8 cellular contexts compared by ENCODE assay signal in the genomic region with DNA sequence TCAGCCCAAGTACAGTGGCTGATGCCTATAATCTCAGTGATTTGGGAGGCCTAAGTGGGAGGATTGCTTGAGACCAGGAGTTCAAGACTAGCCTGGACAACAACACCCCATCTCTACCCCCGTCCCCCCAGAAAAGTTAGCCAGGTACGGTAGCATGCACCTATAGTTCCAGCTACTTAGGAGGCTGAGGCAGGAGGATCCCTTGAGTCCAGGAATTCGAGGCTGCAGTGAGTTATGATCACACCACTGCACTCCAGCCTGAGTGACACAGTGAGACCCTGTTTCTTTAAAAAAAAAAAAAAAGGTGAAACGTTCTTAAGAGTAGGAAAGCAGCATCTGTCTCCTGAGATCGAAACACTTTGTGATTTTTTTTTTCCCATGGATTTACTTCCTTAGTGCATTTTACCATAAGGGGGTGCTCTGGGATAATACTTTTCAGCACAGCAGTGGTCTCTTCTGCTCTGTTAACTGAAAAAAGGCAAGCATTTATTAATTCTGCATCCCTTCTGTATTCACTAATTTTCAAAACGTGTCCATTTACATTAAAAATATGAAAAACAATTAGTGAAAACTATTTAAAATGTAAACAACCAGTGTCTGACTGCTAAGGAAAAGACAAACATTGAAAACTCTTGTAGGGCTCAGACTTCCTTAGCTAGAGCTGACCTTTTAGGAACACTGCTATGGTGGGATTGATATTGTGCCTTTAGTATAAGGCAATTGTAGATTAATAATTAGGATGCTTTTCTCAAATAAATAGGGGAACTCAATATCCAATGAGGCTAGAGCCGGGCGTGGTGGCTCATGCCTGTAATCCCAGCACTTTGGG. TPM values are rescaled to one million over a fixed set of nuclear protein-coding genes. Genes with fewer than 3 reads are reported as not detected.
DNase-seq lines count a peak whose midpoint lies in the region; ATAC-seq and TF ChIP-seq lines count a peak whose summit lies in the region.

No MANE protein-coding gene starts in this region.

- 0 out of 2 replicates have a peak, but pooled peaks cover 13% of the 10 kb centered on the region for H3K27me3 ChIP-seq in GM23248 (replicated peaks; ENCODE audit: insufficient read depth)
- no peaks in the 10 kb centered on the region for H3K27me3 ChIP-seq in ovary

- H3K79me2 ChIP-seq in GM23248 (ENCODE audit: insufficient read depth): no peaks in the 10 kb centered on the region

- H3K9ac ChIP-seq in GM23248: no peak overlapping the region

- in situ Hi-C loops in GM23248 (cut with MboI): no loop called here

- 41 to 43% methylated on average over 8 of the region's 8 CpGs for WGBS in GM23248 (ENCODE audit: low coverage in 1 of 2, low lambda C conversion rate in 2 of 2, missing lambda C conversion rate in 2 of 2), 2 experiments
- 43 to 53% (median 44%) methylated on average over 8 of the region's 8 CpGs for WGBS in ovary, 3 donors

- ATAC-seq in GM19328 (IDR thresholded peaks at IDR 0.05; ENCODE audit: unreplicated experiment): no peak

- H4K20me1 ChIP-seq in GM23248 (ENCODE audit: insufficient read depth): no peaks in the 10 kb centered on the region

- H3K27ac ChIP-seq in GM23248: no peak overlapping the region
- no peak overlapping the region for H3K27ac ChIP-seq in ovary

- DNase-seq in GM23248 (peak; percentile 73), NCI-H446 (lab: John Stamatoyannopoulos, UW) (peak; percentile 12 to 62), epidermal melanocyte (ENCODE audit: insufficient read length, low spot score) (peak; percentile 32), ovary (no peak), SIG-M5 (lab: John Stamatoyannopoulos, UW) (no peak), MV-4-11 (lab: John Stamatoyannopoulos, UW) (no peak), AML-193 (lab: John Stamatoyannopoulos, UW) (no peak)

- H3K9me3 ChIP-seq in GM23248 (ENCODE audit: low read depth): no peaks in the 10 kb centered on the region
- no peaks in the 10 kb centered on the region for H3K9me3 ChIP-seq in ovary

- peak; percentile 34 to 65 (median 56) for TF ChIP-seq CTCF in ovary (IDR thresholded peaks at IDR 0.05)

- H3K4me2 ChIP-seq in GM23248 (ENCODE audit: unreplicated experiment): no peak overlapping the region

- intact Hi-C loops in ovary (cut with DNase I): loop anchor here in 2 of 4 donors (5.0 to 10.0 kb wide), 2 partner anchors 235 to 412 kb away; a partner anchor contains a TSS

- H3K4me1 ChIP-seq in GM23248 (ENCODE audit: insufficient read depth) (no peaks in the 10 kb centered on the region), ovary (ENCODE audit: insufficient read depth) (no peaks in the 10 kb centered on the region)

- H3K4me3 ChIP-seq in GM23248 (no peak overlapping the region), ovary (no peak overlapping the region)

- no peak overlapping the region for H2AFZ ChIP-seq in GM23248

- no peaks in the 10 kb centered on the region for H3K9me2 ChIP-seq in GM23248 (ENCODE audit: insufficient read depth)

- no peak for TF ChIP-seq POLR2A in ovary (IDR thresholded peaks at IDR 0.05)

- no peaks in the 10 kb centered on the region for H3K36me3 ChIP-seq in GM23248 (ENCODE audit: low read depth)
- no peaks in the 10 kb centered on the region for H3K36me3 ChIP-seq in ovary

- TF ChIP-seq EP300 in ovary (IDR thresholded peaks at IDR 0.05): no peak

- H3F3A ChIP-seq in GM23248 (ENCODE audit: insufficient read depth): no peaks in the 10 kb centered on the region

RNA-seq across cellular contexts. Expression of a gene that starts 31.2 kb away (rescaled TPM):
- 0.25 and 0.76 TPM in 2 replicates for total RNA-seq in GM23248 (2014; rRNA removed; shearing (Covaris generic))
- 0.54 and 0.58 TPM in 2 replicates for polyA plus RNA-seq in GM23248 (2016; fragmentation: Nextera tagmentation; extraction: Ambion mirVana)
- 1 to 10 TPM in 6 of 7 donors, under 1 TPM in 1; 0.75 to 4.7 (median 3.3) TPM for total RNA-seq in ovary
- 1 to 10 TPM; 1.4 to 3.7 TPM for polyA plus RNA-seq in ovary

Comparison
In these comparisons a context has a peak if more than half of its experiments do, and no peak if none do; other contexts are left out.
1. DNase-seq: peak in GM23248 (single experiment), NCI-H446 (2 of 2) and epidermal melanocyte (single experiment); none in ovary (0 of 5), SIG-M5 (single experiment), MV-4-11 (single experiment) and AML-193 (0 of 2).